21 cellular contexts compared by ENCODE assay signal in the genomic region with DNA sequence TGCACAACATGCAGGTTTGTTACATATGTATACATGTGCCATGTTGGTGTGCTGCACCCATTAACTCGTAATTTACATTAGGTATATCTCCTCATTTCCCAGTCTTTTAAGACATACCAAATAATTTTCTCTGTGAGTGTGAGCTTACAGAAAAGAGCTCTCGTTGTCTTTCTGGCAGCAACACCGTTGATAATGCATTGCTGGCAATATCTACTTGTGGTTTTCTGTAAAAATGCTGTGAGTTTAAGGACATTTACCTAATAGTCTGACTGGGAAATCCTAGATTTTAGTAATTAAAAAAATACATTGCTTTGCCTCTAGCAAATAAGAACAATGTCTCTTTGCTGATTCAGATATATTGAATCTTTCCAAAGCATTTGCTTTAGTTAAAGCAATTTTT. TPM values are rescaled to one million over a fixed set of nuclear protein-coding genes. Genes with fewer than 3 reads are reported as not detected.
"Had no signal": no experiment of that assay in that cellular context is flagged by ENCODE, and none has a peak within 500 bp of the region (broad histone marks: within the 10 kb centered on the region; RNA-seq: fewer than 3 reads in every experiment).

No MANE protein-coding gene starts in this region.

- H3K4me1 ChIP-seq: left ventricle myocardium inferior, upper lobe of right lung had no signal

- H3K4me3 ChIP-seq: cardiac muscle cell, left ventricle myocardium inferior, upper lobe of right lung had no signal

- H3K36me3 ChIP-seq: cardiac muscle cell, left ventricle myocardium inferior, upper lobe of right lung had no signal

- ATAC-seq: naive thymus-derived CD8-positive, alpha-beta T cell; T-cell; upper lobe of right lung had no signal

- H3K27ac ChIP-seq: cardiac muscle cell, left ventricle myocardium inferior, upper lobe of right lung, VCaP had no signal

- H3K9me3 ChIP-seq: upper lobe of right lung had no signal

- DNase-seq: activated gamma-delta T cell treated with Interleukin-2 at 50 U/mL for 16 hours; cortex of kidney; endodermal cell; immature natural killer cell; left ventricle myocardium inferior; naive thymus-derived CD8-positive, alpha-beta T cell; retina; T-cell; upper lobe of right lung had no signal

RNA-seq across cellular contexts. Expression of gene IGFL3, which starts 8.4 kb away (rescaled TPM):
- total RNA-seq: activated CD4-positive, alpha-beta T cell treated with anti-CD3 and anti-CD28 coated beads, Interleukin-2, amount 10 ng/mL, durations not matched to agents 24 days and 14 days; activated CD8-positive, alpha-beta memory T cell treated with anti-CD3 and anti-CD28 coated beads, Interleukin-2, amount 10 ng/mL, durations not matched to agents 7 days and 5 days; activated CD8-positive, alpha-beta T cell treated with anti-CD3 and anti-CD28 coated beads for 36 hours; cardiac muscle cell; cerebellum; epithelial cell of proximal tubule; glomerular endothelial cell; left ventricle myocardium inferior; lung microvascular endothelial cell; mesothelial cell of epicardium; naive thymus-derived CD8-positive, alpha-beta T cell; osteocyte; progenitor cell of endocrine pancreas; T-cell; upper lobe of right lung had no signal
- polyA plus RNA-seq: cardiac muscle cell; immature natural killer cell; naive thymus-derived CD8-positive, alpha-beta T cell had no signal

RNA-seq across cellular contexts. Expression of gene IGFL2, which starts 31.9 kb away (rescaled TPM):
- total RNA-seq: activated CD8-positive, alpha-beta memory T cell treated with anti-CD3 and anti-CD28 coated beads, Interleukin-2, amount 10 ng/mL, durations not matched to agents 7 days and 5 days; activated CD8-positive, alpha-beta T cell treated with anti-CD3 and anti-CD28 coated beads for 36 hours; cardiac muscle cell; epithelial cell of proximal tubule; glomerular endothelial cell; left ventricle myocardium inferior; lung microvascular endothelial cell; naive thymus-derived CD8-positive, alpha-beta T cell; osteocyte; progenitor cell of endocrine pancreas; upper lobe of right lung had no signal
- polyA plus RNA-seq: immature natural killer cell; naive thymus-derived CD8-positive, alpha-beta T cell had no signal
